17 cellular contexts compared by ENCODE assay signal in the genomic region with DNA sequence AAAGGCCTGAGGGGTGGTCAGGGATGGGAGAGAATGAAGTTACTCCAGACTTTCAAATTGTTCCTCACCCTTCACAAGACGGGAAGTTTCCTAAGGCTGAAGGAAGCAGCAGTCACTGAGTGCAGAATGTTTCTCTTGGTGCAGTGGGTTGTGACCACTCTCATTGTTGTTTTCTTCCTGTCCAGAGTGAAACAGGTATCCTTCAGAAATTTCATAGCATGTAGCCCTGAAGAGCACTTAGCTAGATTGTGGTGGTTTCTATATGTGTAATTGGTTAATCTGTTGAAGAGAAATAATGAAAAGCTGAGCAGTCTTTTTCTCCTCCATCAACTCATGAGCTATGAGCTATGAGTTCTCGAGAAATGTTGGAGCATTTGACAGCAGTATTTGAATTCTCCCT.
DNase-seq lines count a peak whose midpoint lies in the region; ATAC-seq and TF ChIP-seq lines count a peak whose summit lies in the region.
"Had no signal": no experiment of that assay in that cellular context is flagged by ENCODE, and none has a peak within 500 bp of the region (broad histone marks: within the 10 kb centered on the region; RNA-seq: fewer than 3 reads in every experiment).

No MANE protein-coding gene starts in this region.

- H3K36me3 ChIP-seq in tibial nerve = peaks cover 0 to 13% (median 0%) of the 10 kb centered on the region in 3 donors
- H3K36me3 ChIP-seq: left ventricle myocardium inferior, prostate gland, transverse colon had no signal

- H3K4me1 ChIP-seq in tibial nerve = peaks cover 0 to 4% (median 0%) of the 10 kb centered on the region in 4 donors
- H3K4me1 ChIP-seq: A549, left ventricle myocardium inferior, Peyer's patch, prostate gland, transverse colon had no signal

- 90 to 94% methylated on average over 2 of the region's 2 CpGs for WGBS in tibial nerve, 2 donors

- TF ChIP-seq CTCF in GM12865 (IDR thresholded peaks at IDR 0.05; ENCODE audit: insufficient read depth, low read depth, low read length, missing control alignments) = no peak
- no peak for TF ChIP-seq CTCF in tibial nerve (IDR thresholded peaks at IDR 0.05)

- no peak for TF ChIP-seq EP300 in tibial nerve (IDR thresholded peaks at IDR 0.05)

- peaks cover 0 to 5% (median 0%) of the 10 kb centered on the region in 4 donors for H3K9me3 ChIP-seq in tibial nerve
- H3K9me3 ChIP-seq: A549, Peyer's patch, prostate gland, transverse colon had no signal

- H3K4me3 ChIP-seq in GM12865 (ENCODE audit: low read depth, low read length) (no peak overlapping the region), tibial nerve (no peak overlapping the region)
- H3K4me3 ChIP-seq: A549, left ventricle myocardium inferior, Peyer's patch, prostate gland, transverse colon had no signal

- H3K27ac ChIP-seq in tibial nerve = no peak overlapping the region
- H3K27ac ChIP-seq: A549, left ventricle myocardium inferior, Peyer's patch, prostate gland, transverse colon had no signal

- ATAC-seq in GM19395 (IDR thresholded peaks at IDR 0.05; ENCODE audit: unreplicated experiment) (peak; percentile 73), HG02678 (IDR thresholded peaks at IDR 0.05; ENCODE audit: unreplicated experiment) (peak; percentile 44), HG03354 (IDR thresholded peaks at IDR 0.05; ENCODE audit: poor library complexity, severe bottlenecking, unreplicated experiment) (peak; percentile 62), GM19035 (IDR thresholded peaks at IDR 0.05; ENCODE audit: unreplicated experiment) (no peak)
- ATAC-seq: A549 had no signal

- H3K27me3 ChIP-seq in tibial nerve = no peaks in the 10 kb centered on the region
- H3K27me3 ChIP-seq: Peyer's patch, transverse colon had no signal

- peak; percentile 35 for DNase-seq in GM12865 (ENCODE audit: low read depth)
- DNase-seq in activated effector memory CD4-positive, alpha-beta T cell treated with Interleukin-2 at 50 U/mL for 16 hours = no peak
- no peak for DNase-seq in NCI-H524 treated with DMSO at 0.1 percent for 48 hours (lab: John Stamatoyannopoulos, UW)
- DNase-seq in tibial nerve (ENCODE audit: low spot score in 2 of 2) = no peak
- DNase-seq: left ventricle myocardium inferior, naive B cell, NCI-H1105, NCI-H510A, Peyer's patch, T-helper 1 cell, transverse colon had no signal

- no peak for TF ChIP-seq POLR2A in tibial nerve (IDR thresholded peaks at IDR 0.05)
